In the genomic region with DNA sequence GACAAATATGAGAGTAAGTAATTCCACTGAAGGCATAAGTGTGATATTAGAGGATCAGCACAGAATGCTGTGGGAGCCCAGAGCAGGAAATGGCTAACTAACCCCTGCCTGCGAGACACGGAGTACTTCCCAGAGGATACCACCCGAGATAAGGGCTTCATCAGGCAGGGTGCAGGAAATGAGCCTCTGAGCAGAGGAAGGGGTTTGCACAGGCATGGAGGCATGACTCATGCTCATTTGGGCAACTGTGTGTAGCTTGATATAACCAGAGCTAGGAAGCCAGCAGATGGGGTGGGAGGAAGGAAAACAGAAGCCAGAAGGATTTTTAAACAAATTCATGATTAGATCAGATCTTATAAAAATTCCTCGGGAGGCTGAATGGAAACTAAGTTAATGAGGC, we compare ENCODE assay signal across 9 cellular contexts.
DNase-seq lines count a peak whose midpoint lies in the region; ATAC-seq and TF ChIP-seq lines count a peak whose summit lies in the region.
"Had no signal": no experiment of that assay in that cellular context is flagged by ENCODE, and none has a peak within 500 bp of the region (broad histone marks: within the 10 kb centered on the region; RNA-seq: fewer than 3 reads in every experiment).

No MANE protein-coding gene starts in this region.

- H3K56ac ChIP-seq in mesendoderm (ENCODE audit: low read length): no peak overlapping the region

- H4K8ac ChIP-seq in mesendoderm (ENCODE audit: low read depth, low read length): no peak overlapping the region

- H3K23ac ChIP-seq in mesendoderm (ENCODE audit: low read length): no peak overlapping the region

- DNase-seq in DMS 273 treated with DMSO at 0.1 percent for 48 hours (lab: John Stamatoyannopoulos, UW) (peak; percentile 52), KBM-7 (peak; percentile 65), astrocyte of the spinal cord (ENCODE audit: low read depth, low spot score) (peak; percentile 63), mesendoderm (peak; percentile 68), DMS79 (lab: John Stamatoyannopoulos, UW) (no peak), T-helper 2 cell (no peak)

- no peaks in the 10 kb centered on the region for H3K36me3 ChIP-seq in mesendoderm (ENCODE audit: control insufficient read depth, insufficient read depth, low read length)

- in situ Hi-C loops in KBM-7 (cut with MboI; ENCODE audit: low pct_unique_long_range_greater_than_20kb, low sequenced_read_pairs) (no loop called here), astrocyte of the spinal cord (cut with HindIII; ENCODE audit: low sequenced_read_pairs) (no loop called here)

- no peak overlapping the region for H3K4ac ChIP-seq in mesendoderm (ENCODE audit: low read depth, low read length)

- no peaks in the 10 kb centered on the region for H3K4me1 ChIP-seq in mesendoderm (ENCODE audit: control insufficient read depth, low read depth, low read length)

- H2AK5ac ChIP-seq in mesendoderm (ENCODE audit: low read length): no peak overlapping the region

- H2BK5ac ChIP-seq in mesendoderm (ENCODE audit: low read length): no peak overlapping the region

- peak; percentile 2 for TF ChIP-seq CTCF in astrocyte of the spinal cord (IDR thresholded peaks at IDR 0.05; ENCODE audit: low read depth, low read length)

- no peak overlapping the region for H3K9ac ChIP-seq in mesendoderm (ENCODE audit: low read length)

- H2BK15ac ChIP-seq in mesendoderm (replicated peaks; ENCODE audit: low read depth): no peak overlapping the region

- WGBS in mesendoderm (ENCODE audit: extremely low coverage, insufficient coverage, low lambda C conversion rate): no CpG with 5 or more reads among the region's 4 CpGs

- H3K27me3 ChIP-seq in mesendoderm (ENCODE audit: insufficient read depth, low read length, poor library complexity): no peaks in the 10 kb centered on the region

- H3K79me2 ChIP-seq in mesendoderm (ENCODE audit: control insufficient read depth, insufficient read depth, low read length): no peaks in the 10 kb centered on the region

- no peaks in the 10 kb centered on the region for H3K79me1 ChIP-seq in mesendoderm (ENCODE audit: low read length)

- no peak overlapping the region for H3K18ac ChIP-seq in mesendoderm (ENCODE audit: low read length)

- ATAC-seq in GM18909 (IDR thresholded peaks at IDR 0.05; ENCODE audit: poor library complexity, unreplicated experiment) (no peak), GM21367 (IDR thresholded peaks at IDR 0.05; ENCODE audit: unreplicated experiment) (no peak)
- ATAC-seq: GM12878 had no signal

- no peak overlapping the region for H4K5ac ChIP-seq in mesendoderm (ENCODE audit: low read length)

- no peak overlapping the region for H3K27ac ChIP-seq in mesendoderm (ENCODE audit: low read depth, low read length)

- H3K4me2 ChIP-seq in mesendoderm (ENCODE audit: low read length): no peak overlapping the region

- H3K4me3 ChIP-seq in astrocyte of the spinal cord (ENCODE audit: low read depth, low read length): no peak overlapping the region
- H3K4me3 ChIP-seq in mesendoderm (ENCODE audit: low read length): no peak overlapping the region
- H3K4me3 ChIP-seq: GM12878 had no signal

- H2BK120ac ChIP-seq in mesendoderm (ENCODE audit: low read depth, low read length): no peak overlapping the region

Comparison
In these comparisons a context has a peak if more than half of its experiments do, and no peak if none do; other contexts are left out.
1. DNase-seq: peak in DMS 273 treated with DMSO at 0.1 percent for 48 hours (single experiment), KBM-7 (single experiment), astrocyte of the spinal cord (single experiment) and mesendoderm (single experiment); none in DMS79 (single experiment) and T-helper 2 cell (0 of 5).